Comparison of ENCODE assay signal across 18 cellular contexts in the genomic region with DNA sequence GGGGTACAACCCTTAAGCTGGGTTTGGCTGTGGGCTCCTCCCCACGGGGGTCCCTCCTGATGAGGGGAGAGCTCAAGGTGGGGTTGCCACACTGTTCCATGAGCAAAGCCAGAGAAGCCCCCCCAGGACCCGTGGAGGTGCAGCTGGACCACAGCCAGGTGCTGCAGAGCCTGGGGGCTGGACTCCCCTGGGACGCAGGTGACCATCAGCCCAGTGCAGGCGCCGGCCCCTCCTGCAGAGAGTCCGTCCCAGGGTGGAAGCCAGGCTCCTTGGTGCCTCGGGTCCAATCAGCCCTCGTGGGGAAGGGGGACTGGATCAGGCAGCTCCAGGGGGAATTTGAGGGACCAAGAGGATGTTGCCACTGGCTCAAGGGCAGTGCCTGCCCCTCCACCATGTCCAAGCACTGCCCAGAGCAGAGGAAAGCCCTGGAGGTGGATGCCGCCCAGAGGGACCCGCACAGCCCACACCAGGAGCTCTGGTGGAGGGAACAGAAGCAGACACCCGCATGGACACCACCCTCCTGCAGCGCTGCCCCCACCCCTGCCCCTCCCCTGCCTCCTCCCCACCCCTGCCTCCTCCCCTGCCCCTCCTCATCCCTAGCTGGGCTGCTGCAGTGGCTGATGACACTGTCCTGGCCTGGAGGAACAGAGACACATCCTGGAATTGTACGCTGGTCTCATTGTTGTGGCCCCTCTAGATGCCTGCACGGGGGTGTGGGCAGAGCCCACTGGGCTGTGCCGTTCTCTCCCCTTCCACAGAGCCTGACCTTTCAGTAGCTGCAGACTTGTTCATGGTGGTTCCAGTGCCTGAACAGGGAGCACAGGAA. TPM values are rescaled to one million over a fixed set of nuclear protein-coding genes. Genes with fewer than 3 reads are reported as not detected.
A peak's percentile ranks its signal among the peaks of the same experiment; 100 is the strongest.
DNase-seq lines count a peak whose midpoint lies in the region; ATAC-seq and TF ChIP-seq lines count a peak whose summit lies in the region.
"Had no signal": no experiment of that assay in that cellular context is flagged by ENCODE, and none has a peak within 500 bp of the region (broad histone marks: within the 10 kb centered on the region; RNA-seq: fewer than 3 reads in every experiment).

No MANE protein-coding gene starts in this region.

- TF ChIP-seq CTCF in RWPE2 (IDR thresholded peaks at IDR 0.05; ENCODE audit: poor library complexity, severe bottlenecking) (no peak), heart right ventricle (IDR thresholded peaks at IDR 0.05) (no peak), lower lobe of right lung (IDR thresholded peaks at IDR 0.05) (no peak), sigmoid colon (IDR thresholded peaks at IDR 0.05) (no peak), SK-N-SH (IDR thresholded peaks at IDR 0.05) (no peak), progenitor cell of endocrine pancreas (IDR thresholded peaks at IDR 0.05; ENCODE audit: unreplicated experiment) (no peak)

- H3K36me3 Mint-ChIP-seq in progenitor cell of endocrine pancreas (ENCODE audit: insufficient read depth): peaks cover 1% of the 10 kb centered on the region
- H3K36me3 Mint-ChIP-seq: CD8-positive, alpha-beta memory T cell had no signal

- H3K27me3 ChIP-seq in RWPE2 (ENCODE audit: insufficient read depth, poor library complexity, severe bottlenecking) (no peaks in the 10 kb centered on the region), heart right ventricle (no peaks in the 10 kb centered on the region), lower lobe of right lung (ENCODE audit: low read depth) (no peaks in the 10 kb centered on the region), sigmoid colon (no peaks in the 10 kb centered on the region), SK-N-SH (ENCODE audit: insufficient read depth) (no peaks in the 10 kb centered on the region)
- H3K27me3 ChIP-seq: SJCRH30 had no signal

- WGBS in heart right ventricle, 2 donors: 71 to 78% methylated on average over 15 of the region's 15 CpGs
- WGBS in sigmoid colon, 2 donors: 70 to 79% methylated on average over 15 of the region's 15 CpGs
- 79% methylated on average over 4 of the region's 15 CpGs for WGBS in SK-N-SH (ENCODE audit: low lambda C conversion rate)

- ATAC-seq in RWPE2 (ENCODE audit: low read depth) (no peak), heart right ventricle (peak; percentile 25 to 80 (median 68)), lower lobe of right lung (peak in 1 of 2 donors; percentile 35), HG02678 (IDR thresholded peaks at IDR 0.05; ENCODE audit: unreplicated experiment) (no peak)

- no peaks in the 10 kb centered on the region for H3K9me2 ChIP-seq in SK-N-SH

- no peak overlapping the region for H3K4me2 ChIP-seq in SK-N-SH

- H3K79me2 ChIP-seq in SK-N-SH (ENCODE audit: insufficient read depth): no peaks in the 10 kb centered on the region

- CTCF ChIA-PET in SK-N-SH (lab: Yijun Ruan, JAX): interaction anchor here (0.9 to 1.6 kb wide), 2 partner anchors 13 to 59 kb away, joined by 3 to 4 read pairs; no protein-coding TSS in a partner anchor

- intact Hi-C loops in heart right ventricle (cut with DNase I) (no loop called here), lower lobe of right lung (cut with DNase I) (no loop called here), sigmoid colon (cut with DNase I) (no loop called here)

- H3K27me3 Mint-ChIP-seq in progenitor cell of endocrine pancreas: no peaks in the 10 kb centered on the region

- no peak overlapping the region for H2AFZ ChIP-seq in SK-N-SH (ENCODE audit: low read depth)

- no peak overlapping the region for H3K9ac ChIP-seq in SK-N-SH

- H3K4me1 ChIP-seq in RWPE2 (ENCODE audit: insufficient read depth, poor library complexity, severe bottlenecking) (peaks cover 12% of the 10 kb centered on the region), heart right ventricle (peaks cover 0 to 3% (median 0%) of the 10 kb centered on the region in 9 donors), lower lobe of right lung (peaks cover 7% of the 10 kb centered on the region), sigmoid colon (no peaks in the 10 kb centered on the region), SK-N-SH (ENCODE audit: control insufficient read depth in 1 of 2, insufficient read depth in 2 of 2, low read depth in 1 of 2, low read length in 1 of 2) (no peaks in the 10 kb centered on the region)
- H3K4me1 ChIP-seq: SJCRH30 had no signal

- H3K4me3 ChIP-seq in RWPE2 (ENCODE audit: severe bottlenecking) (no peak overlapping the region), heart right ventricle (no peak overlapping the region), lower lobe of right lung (no peak overlapping the region), sigmoid colon (no peak overlapping the region), SK-N-SH (ENCODE audit: low read depth in 2 of 2, low read length in 1 of 2) (no peak overlapping the region)
- H3K4me3 ChIP-seq: SJCRH30 had no signal

- H3K27ac Mint-ChIP-seq in progenitor cell of endocrine pancreas: no peak overlapping the region
- H3K27ac Mint-ChIP-seq: B cell; CD8-positive, alpha-beta memory T cell; HFFc6 had no signal

- H4K20me1 ChIP-seq in SK-N-SH (ENCODE audit: insufficient read depth): no peaks in the 10 kb centered on the region

- no peaks in the 10 kb centered on the region for H3K36me3 ChIP-seq in RWPE2 (ENCODE audit: low read depth)
- no peaks in the 10 kb centered on the region for H3K36me3 ChIP-seq in heart right ventricle
- H3K36me3 ChIP-seq in lower lobe of right lung: no peaks in the 10 kb centered on the region
- H3K36me3 ChIP-seq in sigmoid colon: no peaks in the 10 kb centered on the region
- H3K36me3 ChIP-seq in SK-N-SH (replicated peaks in 1 of 2; ENCODE audit: control insufficient read depth in 1 of 2, insufficient read depth in 2 of 2, low read length in 1 of 2): peaks cover 0 to 9% of the 10 kb centered on the region in 2 experiments
- H3K36me3 ChIP-seq: SJCRH30 had no signal

- TF ChIP-seq RAD21 in SK-N-SH (IDR thresholded peaks at IDR 0.05; ENCODE audit: low read length): no peak

- no peaks in the 10 kb centered on the region for H3K9me3 ChIP-seq in RWPE2 (ENCODE audit: severe bottlenecking)
- peaks cover 0 to 8% (median 0%) of the 10 kb centered on the region in 11 donors for H3K9me3 ChIP-seq in heart right ventricle
- no peaks in the 10 kb centered on the region for H3K9me3 ChIP-seq in lower lobe of right lung
- H3K9me3 ChIP-seq in sigmoid colon: no peaks in the 10 kb centered on the region
- H3K9me3 ChIP-seq in SK-N-SH: no peaks in the 10 kb centered on the region; the same call in 1 of the 2 replicates

- H3K27ac ChIP-seq in RWPE2 (ENCODE audit: poor library complexity, severe bottlenecking) (no peak overlapping the region), heart right ventricle (no peak overlapping the region), lower lobe of right lung (no peak overlapping the region), sigmoid colon (no peak overlapping the region), SK-N-SH (ENCODE audit: low read depth in 2 of 2, low read length in 1 of 2) (no peak overlapping the region)
- H3K27ac ChIP-seq: SJCRH30 had no signal

- POLR2A ChIA-PET in SK-N-SH (lab: Yijun Ruan, JAX): interaction anchor here (0.5 kb wide), 1 partner anchor 24 kb away, joined by 3 read pairs; no protein-coding TSS in a partner anchor

- no peak for TF ChIP-seq EP300 in sigmoid colon (IDR thresholded peaks at IDR 0.05)
- no peak for TF ChIP-seq EP300 in SK-N-SH (IDR thresholded peaks at IDR 0.05; ENCODE audit: borderline replicate concordance in 1 of 2, low read depth in 1 of 2, low read length in 1 of 2)

- H3K9me3 Mint-ChIP-seq in progenitor cell of endocrine pancreas (ENCODE audit: low read depth): no peaks in the 10 kb centered on the region

- peaks cover 11% of the 10 kb centered on the region for H3K4me1 Mint-ChIP-seq in progenitor cell of endocrine pancreas (ENCODE audit: low read depth)

- no peaks in the 10 kb centered on the region for H3F3A ChIP-seq in SK-N-SH (replicated peaks; ENCODE audit: insufficient read depth)

- H3K4me3 Mint-ChIP-seq in progenitor cell of endocrine pancreas (ENCODE audit: low read depth): no peak overlapping the region
- H3K4me3 Mint-ChIP-seq: B cell; CD8-positive, alpha-beta memory T cell; HFFc6 had no signal

- TF ChIP-seq POLR2A in sigmoid colon (IDR thresholded peaks at IDR 0.05): no peak

- DNase-seq in RWPE2 (ENCODE audit: low spot score) (peak; percentile 46), heart right ventricle (peak in 1 of 2 donors; percentile 18), lower lobe of right lung (peak; percentile 36), sigmoid colon (peak; percentile 65), SK-N-SH (no peak), SK-N-DZ (ENCODE audit: low spot score) (no peak), progenitor cell of endocrine pancreas (ENCODE audit: low spot score, unreplicated experiment) (no peak)
- DNase-seq: ACHN, EL, HFFc6, Karpas-422, MM.1S, NCI-H187 treated with DMSO at 0.1 percent for 48 hours, NCI-H510A treated with DMSO at 0.1 percent for 48 hours, SJCRH30 had no signal

TF ChIP-seq in SK-N-SH, 30 proteins besides CTCF, POLR2A, EP300 and RAD21 (continues in another document):
- TF ChIP-seq NRF1 (IDR thresholded peaks at IDR 0.05; ENCODE audit: low read depth, low read length) (no peak), FOXJ3 (CRISPR knock-in tag; IDR thresholded peaks at IDR 0.05) (no peak), RFX5 (IDR thresholded peaks at IDR 0.05; ENCODE audit: low read length) (no peak)
- TF ChIP-seq, protein P1, sequence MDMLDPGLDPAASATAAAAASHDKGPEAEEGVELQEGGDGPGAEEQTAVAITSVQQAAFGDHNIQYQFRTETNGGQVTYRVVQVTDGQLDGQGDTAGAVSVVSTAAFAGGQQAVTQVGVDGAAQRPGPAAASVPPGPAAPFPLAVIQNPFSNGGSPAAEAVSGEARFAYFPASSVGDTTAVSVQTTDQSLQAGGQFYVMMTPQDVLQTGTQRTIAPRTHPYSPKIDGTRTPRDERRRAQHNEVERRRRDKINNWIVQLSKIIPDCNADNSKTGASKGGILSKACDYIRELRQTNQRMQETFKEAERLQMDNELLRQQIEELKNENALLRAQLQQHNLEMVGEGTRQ (IDR thresholded peaks at IDR 0.05; ENCODE audit: borderline replicate concordance, low read depth, low read length): no peak

RNA-seq across cellular contexts. Expression of a gene that starts 30.8 kb away (rescaled TPM):
- total RNA-seq in heart right ventricle: 10 to 100 TPM; 33.7 to 87.1 (median 48.8) TPM
- polyA plus RNA-seq in heart right ventricle: 10 to 100 TPM; 63.1 to 70.6 TPM
- total RNA-seq in lower lobe of right lung: 45.1 TPM
- total RNA-seq in sigmoid colon: 100 to 1,000 TPM in 3 of 4 donors, 10 to 100 TPM in 1; 39.7 to 197 (median 103) TPM
- polyA plus RNA-seq in sigmoid colon: 10 to 100 TPM in 1 of 3 donors, 1 to 10 TPM in 2; 4.4 to 34.8 (median 5.4) TPM
- 93.6 and 118 TPM in 2 replicates for polyA plus RNA-seq in SK-N-SH (2012; rRNA removed)
- polyA plus RNA-seq in SK-N-SH (2012; cell fraction: cytosol; rRNA removed): 51.8 and 89.1 TPM in 2 replicates
- 287 and 525 TPM in 2 replicates for polyA plus RNA-seq in SK-N-SH (2012; cell fraction: nucleus; rRNA removed)
- polyA plus RNA-seq in SK-N-DZ (2014; cell fraction: cytosol; rRNA removed): 0.92 and 1.9 TPM in 2 replicates
- 4.1 and 12.2 TPM in 2 replicates for polyA plus RNA-seq in SK-N-DZ (2014; cell fraction: nucleus; rRNA removed)
- 271 TPM in 2 replicates for total RNA-seq in progenitor cell of endocrine pancreas

Comparison
In these comparisons a context has a peak if more than half of its experiments do, and no peak if none do; other contexts are left out.
1. ATAC-seq: peak in heart right ventricle (8 of 8); none in RWPE2 (single experiment) and HG02678 (single experiment).
2. DNase-seq: peak in RWPE2 (single experiment), lower lobe of right lung (single experiment) and sigmoid colon (single experiment); none in SK-N-SH (single experiment), SK-N-DZ (single experiment) and progenitor cell of endocrine pancreas (single experiment).